ENCODE assay signal across 11 cellular contexts in genomic region chr1:119988316-119989067, GRCh38.
DNase-seq lines count a peak whose midpoint lies in the region; TF ChIP-seq lines count a peak whose summit lies in the region.
"Had no signal": no experiment of that assay in that cellular context is flagged by ENCODE, and none has a peak within 500 bp of the region (broad histone marks: within the 10 kb centered on the region; RNA-seq: fewer than 3 reads in every experiment).

No MANE protein-coding gene starts in this region.

- H3K4me1 ChIP-seq in uterus = peaks cover 7 to 10% of the 10 kb centered on the region in 2 donors

- intact Hi-C loops in uterus (cut with DNase I; ENCODE audit: low total_unique reads) = no loop called here

- H3K27ac ChIP-seq in uterus = peak overlapping the region; percentile 6 to 65
- H3K27ac ChIP-seq: C4-2B had no signal

- TF ChIP-seq POLR2A in uterus (IDR thresholded peaks at IDR 0.05) = no peak

- no peak for TF ChIP-seq CTCF in uterus (IDR thresholded peaks at IDR 0.05)

- no peaks in the 10 kb centered on the region for H3K27me3 Mint-ChIP-seq in immature natural killer cell (ENCODE audit: low read depth in 3 of 3)

- no peaks in the 10 kb centered on the region for H3K36me3 ChIP-seq in uterus

- H3K27me3 ChIP-seq in uterus = no peaks in the 10 kb centered on the region

- peaks cover 22 to 38% of the 10 kb centered on the region in 2 donors for H3K4me1 Mint-ChIP-seq in immature natural killer cell

- H3K4me3 Mint-ChIP-seq in immature natural killer cell = peak overlapping the region in 4 of 5 donors; percentile 39 to 61 (median 42)

- DNase-seq in stimulated activated CD4-positive, alpha-beta T cell treated with anti-CD3 and anti-CD28 coated beads, Interleukin-15, amount 100 ng/mL, for 24 hours = peak; percentile 14
- no peak for DNase-seq in stimulated activated CD4-positive, alpha-beta T cell treated with anti-CD3 and anti-CD28 coated beads, Interleukin-12 subunit alpha, Interleukin-12 subunit beta, amount 100 ng/mL, for 4 hours
- DNase-seq in SIG-M5 (lab: John Stamatoyannopoulos, UW) (peak; percentile 36), immature natural killer cell (no peak), uterus (no peak), NCI-H524 treated with DMSO at 0.1 percent for 48 hours (lab: John Stamatoyannopoulos, UW) (no peak), NCI-H128 (lab: John Stamatoyannopoulos, UW; ENCODE audit: unreplicated experiment) (no peak), epidermal melanocyte (ENCODE audit: insufficient read length, low spot score) (no peak)
- DNase-seq: activated CD8-positive, alpha-beta memory T cell treated with anti-CD3 and anti-CD28 coated beads for 24 hours; NCI-H446 treated with DMSO at 0.1 percent for 48 hours had no signal

- peak overlapping the region; percentile 66 to 89 (median 87) for H3K27ac Mint-ChIP-seq in immature natural killer cell

- no peaks in the 10 kb centered on the region for H3K9me3 ChIP-seq in uterus

- no peaks in the 10 kb centered on the region for H3K9me3 Mint-ChIP-seq in immature natural killer cell

- H3K4me3 ChIP-seq in uterus = no peak overlapping the region

- H3K36me3 Mint-ChIP-seq in immature natural killer cell = peaks cover 4 to 16% (median 14%) of the 10 kb centered on the region in 3 donors

Comparison
In these comparisons a context has a peak if more than half of its experiments do, and no peak if none do; other contexts are left out.
1. DNase-seq: peak in stimulated activated CD4-positive, alpha-beta T cell treated with anti-CD3 and anti-CD28 coated beads, Interleukin-15, amount 100 ng/mL, for 24 hours (single experiment) and SIG-M5 (single experiment); none in stimulated activated CD4-positive, alpha-beta T cell treated with anti-CD3 and anti-CD28 coated beads, Interleukin-12 subunit alpha, Interleukin-12 subunit beta, amount 100 ng/mL, for 4 hours (single experiment), immature natural killer cell (0 of 3), uterus (0 of 2), NCI-H524 treated with DMSO at 0.1 percent for 48 hours (single experiment), NCI-H128 (single experiment) and epidermal melanocyte (single experiment).